Comparison of ENCODE assay signal across 21 cellular contexts in the genomic region with DNA sequence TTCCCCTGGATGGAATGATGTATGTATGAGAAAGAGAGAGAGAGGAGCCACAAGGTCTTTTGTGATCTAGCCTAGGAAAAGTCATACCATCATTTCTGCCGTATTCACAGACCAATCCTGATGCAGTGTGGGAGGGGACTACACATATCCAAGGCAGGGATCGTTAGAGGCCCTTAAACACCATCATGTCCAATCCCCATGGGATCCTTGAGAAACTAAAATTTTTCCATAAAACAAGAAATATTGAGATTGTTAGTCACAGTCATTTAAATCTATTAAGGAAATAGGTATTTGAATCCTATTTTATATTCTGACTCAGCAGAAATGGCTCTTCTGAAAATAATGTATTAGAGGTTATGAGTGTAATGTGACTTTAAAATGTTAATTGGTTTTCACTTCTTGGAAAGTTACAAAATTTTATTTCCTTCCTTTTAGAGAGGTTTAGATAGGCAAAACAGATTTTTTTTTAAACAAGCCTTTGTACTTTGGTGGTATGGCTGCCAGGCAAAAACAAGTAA.
DNase-seq lines count a peak whose midpoint lies in the region; FAIRE-seq and TF ChIP-seq lines count a peak whose summit lies in the region.
"Had no signal": no experiment of that assay in that cellular context is flagged by ENCODE, and none has a peak within 500 bp of the region (broad histone marks: within the 10 kb centered on the region; RNA-seq: fewer than 3 reads in every experiment).

No MANE protein-coding gene starts in this region.

- 97% methylated on average over 2 of the region's 2 CpGs; no CpG with 5 or more reads in 1 of the 2 experiments for WGBS in H1 (ENCODE audit: extremely low coverage in 1 of 2, insufficient coverage in 1 of 2, insufficient read length in 1 of 2, insufficient replicate concordance in 2 of 2, low coverage in 1 of 2, low lambda C conversion rate in 2 of 2, missing lambda C conversion rate in 1 of 2), 2 experiments

- no peak overlapping the region for H4K91ac ChIP-seq in H1 (replicated peaks; ENCODE audit: insufficient read length, low read length)

- H3K4me3 ChIP-seq in PC-9 = no peak overlapping the region
- no peak overlapping the region for H3K4me3 ChIP-seq in H1 (ENCODE audit: extremely low read depth in 1 of 4, insufficient read depth in 2 of 4, low read depth in 3 of 4, low read length in 4 of 4)
- H3K4me3 ChIP-seq: GM12878, SJSA1 had no signal

- peaks cover 12% of the 10 kb centered on the region for H3F3A ChIP-seq in PC-9 (ENCODE audit: insufficient read depth, low read depth)

- TF ChIP-seq RAD21 in H1 (IDR thresholded peaks at IDR 0.05 in 1 of 2, conservative IDR thresholded peaks at IDR 0.05 in 1 of 2; ENCODE audit: low read depth in 2 of 2, low read length in 2 of 2) = no peak

- no peaks in the 10 kb centered on the region for H3K27me3 Mint-ChIP-seq in type B pancreatic cell

- intact Hi-C loops in PC-9 (cut with micrococcal nuclease; ENCODE audit: unreplicated experiment) = no loop called here

- H3K23ac ChIP-seq in H1 (ENCODE audit: insufficient read length) = no peak overlapping the region

- no peaks in the 10 kb centered on the region for H3K9me2 ChIP-seq in PC-9 (ENCODE audit: insufficient read depth)

- POLR2A ChIA-PET in PC-9 (lab: Charles Lee; ENCODE audit: unreplicated experiment) = no interaction called here
- POLR2A ChIA-PET in H1 (lab: Charles Lee; ENCODE audit: partially characterized antibody) = no interaction called here

- H3K79me1 ChIP-seq in H1 (ENCODE audit: low read depth, low read length) = no peaks in the 10 kb centered on the region

- peaks cover 3% of the 10 kb centered on the region; the same call in 1 of the 2 replicates for H3K9me3 ChIP-seq in PC-9 (ENCODE audit: insufficient read depth, low read depth)
- H3K9me3 ChIP-seq in H1 (ENCODE audit: insufficient read depth in 2 of 2, low read depth in 1 of 2, low read length in 1 of 2) = no peaks in the 10 kb centered on the region
- H3K9me3 ChIP-seq: SJSA1 had no signal

- no peak overlapping the region; the same call in 1 of the 2 replicates for H2AK5ac ChIP-seq in H1 (ENCODE audit: low read depth, low read length)

- no peaks in the 10 kb centered on the region for H3K36me3 Mint-ChIP-seq in type B pancreatic cell
- H3K36me3 Mint-ChIP-seq: T-cell had no signal

- H3K14ac ChIP-seq in H1 (ENCODE audit: insufficient read length) = no peak overlapping the region

- TF ChIP-seq POLR2A in H1 (IDR thresholded peaks at IDR 0.05; ENCODE audit: control extremely low read depth in 1 of 2, low read depth in 2 of 2, low read length in 2 of 2) = no peak

- no peak overlapping the region; the same call in 1 of the 2 replicates for H3K4me2 ChIP-seq in PC-9
- no peak overlapping the region for H3K4me2 ChIP-seq in H1 (ENCODE audit: insufficient read depth in 1 of 2, low read depth in 2 of 2, low read length in 2 of 2)
- H3K4me2 ChIP-seq: KMS-11 had no signal

- H3K23me2 ChIP-seq in H1 (ENCODE audit: low read depth, low read length) = no peaks in the 10 kb centered on the region

- peaks cover 47% of the 10 kb centered on the region for H3K4me1 Mint-ChIP-seq in type B pancreatic cell (ENCODE audit: unreplicated experiment)
- H3K4me1 Mint-ChIP-seq: B cell, T-cell had no signal

- TF ChIP-seq CTCF in PC-9 (conservative IDR thresholded peaks at IDR 0.05) (no peak), H1 (IDR thresholded peaks at IDR 0.05; ENCODE audit: control extremely low read depth in 1 of 3, insufficient read depth in 1 of 3, low read depth in 1 of 3, low read length in 3 of 3) (no peak), type B pancreatic cell (conservative IDR thresholded peaks at IDR 0.05) (no peak)

- peaks cover 52% of the 10 kb centered on the region for H3K4me1 ChIP-seq in PC-9 (replicated peaks; ENCODE audit: insufficient read depth)
- H3K4me1 ChIP-seq in H1 (replicated peaks in 1 of 4; ENCODE audit: control insufficient read depth in 3 of 4, insufficient read depth in 4 of 4, low read length in 3 of 4) = peaks cover 0 to 26% (median 16%) of the 10 kb centered on the region in 4 experiments; a peak in 5 of 7 replicates

- no peak overlapping the region for H4K5ac ChIP-seq in H1 (ENCODE audit: insufficient read length, low read depth, low read length)

- 0 out of 2 replicates have a peak overlapping the region, but pooled peaks have one; percentile 29 for H2BK12ac ChIP-seq in H1 (ENCODE audit: low read depth, low read length)

- peak overlapping the region; percentile 87; the same call in 1 of the 2 replicates for H3K27ac ChIP-seq in PC-9
- no peak overlapping the region for H3K27ac ChIP-seq in H1 (ENCODE audit: low read depth, low read length)
- no peak overlapping the region for H3K27ac ChIP-seq in substantia nigra (ENCODE audit: low read depth, low read length, poor library complexity, severe bottlenecking)
- H3K27ac ChIP-seq: KMS-11, RWPE1, SJSA1 had no signal

- no peaks in the 10 kb centered on the region for H4K20me1 ChIP-seq in PC-9 (ENCODE audit: insufficient read depth)
- H4K20me1 ChIP-seq in H1 (replicated peaks in 1 of 2; ENCODE audit: control insufficient read depth in 1 of 2, insufficient read depth in 2 of 2, low read length in 2 of 2) = no peaks in the 10 kb centered on the region

- H3K36me3 ChIP-seq in PC-9 (ENCODE audit: low read depth) = no peaks in the 10 kb centered on the region
- H3K36me3 ChIP-seq in H1 (ENCODE audit: control insufficient read depth in 2 of 4, insufficient read depth in 4 of 4, low read length in 3 of 4) = no peaks in the 10 kb centered on the region
- H3K36me3 ChIP-seq: SJSA1 had no signal

- BruUV-seq in PC-9 (replicated peaks; lab: Mats Ljungman, UMichigan) = no TSS peak

- peak overlapping the region; percentile 43 for H3K27ac Mint-ChIP-seq in type B pancreatic cell
- H3K27ac Mint-ChIP-seq: B cell; CD4-positive, alpha-beta T cell; T-cell had no signal

- H3K9ac ChIP-seq in H1 (replicated peaks in 1 of 4; ENCODE audit: extremely low read depth in 1 of 4, low read depth in 3 of 4, low read length in 3 of 4) = no peak overlapping the region
- H3K9ac ChIP-seq: KMS-11 had no signal

- H3K4ac ChIP-seq in H1 (replicated peaks; ENCODE audit: insufficient read length, low read depth, low read length) = no peak overlapping the region

- H2BK20ac ChIP-seq in H1 (ENCODE audit: low read length) = peak overlapping the region; percentile 84; the same call in 1 of the 2 replicates

- H2BK5ac ChIP-seq in H1 (ENCODE audit: low read depth, low read length) = no peak overlapping the region

- CTCF ChIA-PET in PC-9 (lab: Charles Lee) (no interaction called here), H1 (lab: Charles Lee; ENCODE audit: partially characterized antibody) (no interaction called here)

- peak; percentile 41 for DNase-seq in NCI-H446 treated with DMSO at 0.1 percent for 48 hours (lab: John Stamatoyannopoulos, UW)
- no peak for DNase-seq in NCI-H446 (lab: John Stamatoyannopoulos, UW)
- no peak for DNase-seq in PC-9
- no peak for DNase-seq in H1 (ENCODE audit: low read depth in 1 of 2, low spot score in 2 of 2)
- no peak for DNase-seq in type B pancreatic cell (ENCODE audit: extremely low spot score, unreplicated experiment)
- DNase-seq in CD1c-positive myeloid dendritic cell (ENCODE audit: extremely low spot score) = no peak
- no peak for DNase-seq in substantia nigra (lab: John Stamatoyannopoulos, UW)
- DNase-seq in iPS-NIHi11 (ENCODE audit: low spot score) = no peak
- DNase-seq: CD4-positive, alpha-beta T cell; GDM1; NCI-H1048; NCI-H2081 treated with DMSO at 0.1 percent for 48 hours; NCI-H2227 treated with DMSO at 0.1 percent for 48 hours; NK-92 treated with Interleukin-12 subunit alpha and Interleukin-12 subunit beta, amount 100 ng/mL, for 24 hours; T-cell had no signal

- H3K56ac ChIP-seq in H1 (replicated peaks; ENCODE audit: insufficient read length, low read depth, low read length) = no peak overlapping the region

- H4K8ac ChIP-seq in H1 (ENCODE audit: extremely low read depth, insufficient read depth, low read length) = no peak overlapping the region

- H2BK120ac ChIP-seq in H1 (replicated peaks; ENCODE audit: low read depth, low read length) = no peak overlapping the region

- no peaks in the 10 kb centered on the region for H3K9me3 Mint-ChIP-seq in type B pancreatic cell
- H3K9me3 Mint-ChIP-seq: CD4-positive, alpha-beta T cell; T-cell had no signal

- H3K27me3 ChIP-seq in PC-9 (ENCODE audit: insufficient read depth, low read depth) = no peaks in the 10 kb centered on the region
- no peaks in the 10 kb centered on the region for H3K27me3 ChIP-seq in H1 (replicated peaks in 1 of 4; ENCODE audit: control insufficient read depth in 3 of 4, extremely low read depth in 1 of 4, insufficient read depth in 3 of 4, low read length in 3 of 4)
- H3K27me3 ChIP-seq: SJSA1 had no signal

- H2AFZ ChIP-seq in PC-9 (no peak overlapping the region), H1 (ENCODE audit: low read length) (peak overlapping the region; percentile 87; the same call in 1 of the 2 replicates)

- no peak for TF ChIP-seq EP300 in H1 (IDR thresholded peaks at IDR 0.05; ENCODE audit: borderline replicate concordance in 1 of 2, low read depth in 2 of 2, low read length in 2 of 2)

- H3K18ac ChIP-seq in H1 (ENCODE audit: extremely low read depth, low read length) = no peak overlapping the region

- no peak for FAIRE-seq in H1 (lab: Jason Lieb, UNC)
- FAIRE-seq: D721Med, GM12878 had no signal

- H2BK15ac ChIP-seq in H1 (ENCODE audit: low read length) = no peak overlapping the region

- H3K4me3 Mint-ChIP-seq in type B pancreatic cell = peak overlapping the region; percentile 32
- H3K4me3 Mint-ChIP-seq: B cell; CD4-positive, alpha-beta T cell; T-cell had no signal

- H3K79me2 ChIP-seq in PC-9 (ENCODE audit: low read depth) = peaks cover 11% of the 10 kb centered on the region; the same call in 1 of the 2 replicates
- H3K79me2 ChIP-seq in H1 (ENCODE audit: control insufficient read depth in 1 of 2, insufficient read depth in 2 of 2, low read length in 2 of 2) = no peaks in the 10 kb centered on the region

TF ChIP-seq in H1, 55 proteins besides CTCF, POLR2A, EP300 and RAD21 (continues in another document):
- TF ChIP-seq POLR2AphosphoS5 (IDR thresholded peaks at IDR 0.05; ENCODE audit: low read depth, low read length) = no peak
- TF ChIP-seq TAF1 (IDR thresholded peaks at IDR 0.05; ENCODE audit: low read depth, low read length) = no peak
- TF ChIP-seq CEBPB (IDR thresholded peaks at IDR 0.05; ENCODE audit: low read depth, low read length) = no peak
- TF ChIP-seq, protein P1, sequence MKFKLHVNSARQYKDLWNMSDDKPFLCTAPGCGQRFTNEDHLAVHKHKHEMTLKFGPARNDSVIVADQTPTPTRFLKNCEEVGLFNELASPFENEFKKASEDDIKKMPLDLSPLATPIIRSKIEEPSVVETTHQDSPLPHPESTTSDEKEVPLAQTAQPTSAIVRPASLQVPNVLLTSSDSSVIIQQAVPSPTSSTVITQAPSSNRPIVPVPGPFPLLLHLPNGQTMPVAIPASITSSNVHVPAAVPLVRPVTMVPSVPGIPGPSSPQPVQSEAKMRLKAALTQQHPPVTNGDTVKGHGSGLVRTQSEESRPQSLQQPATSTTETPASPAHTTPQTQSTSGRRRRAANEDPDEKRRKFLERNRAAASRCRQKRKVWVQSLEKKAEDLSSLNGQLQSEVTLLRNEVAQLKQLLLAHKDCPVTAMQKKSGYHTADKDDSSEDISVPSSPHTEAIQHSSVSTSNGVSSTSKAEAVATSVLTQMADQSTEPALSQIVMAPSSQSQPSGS (IDR thresholded peaks at IDR 0.05; ENCODE audit: low read length) = no peak
- TF ChIP-seq FOSL1 (IDR thresholded peaks at IDR 0.05; ENCODE audit: insufficient read depth, low read depth, low read length) = no peak
